ENCODE assay signal across 9 cellular contexts in genomic region chr10:93074597-93075368, GRCh38. TPM values are rescaled to one million over a fixed set of nuclear protein-coding genes. Genes with fewer than 3 reads are reported as not detected.
DNase-seq lines count a peak whose midpoint lies in the region; ATAC-seq and TF ChIP-seq lines count a peak whose summit lies in the region.
"Had no signal": no experiment of that assay in that cellular context is flagged by ENCODE, and none has a peak within 500 bp of the region (broad histone marks: within the 10 kb centered on the region; RNA-seq: fewer than 3 reads in every experiment).

No MANE protein-coding gene starts in this region.

- no peak overlapping the region for H3K27ac ChIP-seq in breast epithelium

- no peaks in the 10 kb centered on the region for H3K9me3 ChIP-seq in breast epithelium

- peaks cover 0 to 47% of the 10 kb centered on the region in 2 donors for H3K27me3 ChIP-seq in breast epithelium

- peak overlapping the region in 2 of 3 donors; percentile 42 to 78 for H3K27ac Mint-ChIP-seq in IgD-negative memory B cell
- H3K27ac Mint-ChIP-seq in natural killer cell treated with Interleukin-12 subunit alpha and Interleukin-12 subunit beta and Interleukin-15 and Interleukin-18, amount 100 ng/mL, for 72 hours: no peak overlapping the region

- peak overlapping the region in 2 of 3 donors; percentile 54 to 65 for H3K4me3 ChIP-seq in breast epithelium

- peaks cover 6 to 12% of the 10 kb centered on the region in 2 donors for H3K4me1 ChIP-seq in breast epithelium

- peaks cover 10 to 28% (median 22%) of the 10 kb centered on the region in 3 donors for H3K4me1 Mint-ChIP-seq in IgD-negative memory B cell
- peaks cover 10 to 11% of the 10 kb centered on the region in 2 donors for H3K4me1 Mint-ChIP-seq in natural killer cell treated with Interleukin-12 subunit alpha and Interleukin-12 subunit beta and Interleukin-15 and Interleukin-18, amount 100 ng/mL, for 72 hours (ENCODE audit: low read depth in 2 of 2)

- peaks cover 57% of the 10 kb centered on the region for H3K27me3 Mint-ChIP-seq in IgD-negative memory B cell
- H3K27me3 Mint-ChIP-seq in natural killer cell treated with Interleukin-12 subunit alpha and Interleukin-12 subunit beta and Interleukin-15 and Interleukin-18, amount 100 ng/mL, for 72 hours: peaks cover 41 to 58% of the 10 kb centered on the region in 2 donors

- TF ChIP-seq CTCF in breast epithelium (IDR thresholded peaks at IDR 0.05): no peak

- TF ChIP-seq POLR2A in breast epithelium (IDR thresholded peaks at IDR 0.05): no peak

- DNase-seq in COLO668 (lab: John Stamatoyannopoulos, UW; ENCODE audit: unreplicated experiment): peak; percentile 31
- peak in 1 of 2 donors; percentile 16 for DNase-seq in breast epithelium (ENCODE audit: low spot score in 2 of 2)
- DNase-seq in natural killer cell treated with Interleukin-12 subunit alpha and Interleukin-12 subunit beta and Interleukin-15 and Interleukin-18, amount 100 ng/mL, for 72 hours (ENCODE audit: low spot score): no peak
- DNase-seq in SW480 (ENCODE audit: low spot score): no peak
- DNase-seq in NCI-H345 treated with DMSO at 0.1 percent for 48 hours (lab: John Stamatoyannopoulos, UW; ENCODE audit: unreplicated experiment): no peak
- DNase-seq in C1 segment of cervical spinal cord (lab: John Stamatoyannopoulos, UW): no peak

- no peak for ATAC-seq in natural killer cell treated with Interleukin-12 subunit alpha and Interleukin-12 subunit beta and Interleukin-15 and Interleukin-18, amount 100 ng/mL, for 72 hours
- ATAC-seq in GM21737 (IDR thresholded peaks at IDR 0.05; ENCODE audit: unreplicated experiment): no peak

- H3K4me3 Mint-ChIP-seq in IgD-negative memory B cell: peak overlapping the region; percentile 75 to 95 (median 84)
- H3K4me3 Mint-ChIP-seq in natural killer cell treated with Interleukin-12 subunit alpha and Interleukin-12 subunit beta and Interleukin-15 and Interleukin-18, amount 100 ng/mL, for 72 hours: peak overlapping the region; percentile 56

- intact Hi-C loops in breast epithelium (cut with DNase I; ENCODE audit: low total_unique reads): no loop called here

- H3K9me3 Mint-ChIP-seq in IgD-negative memory B cell: no peaks in the 10 kb centered on the region
- no peaks in the 10 kb centered on the region for H3K9me3 Mint-ChIP-seq in natural killer cell treated with Interleukin-12 subunit alpha and Interleukin-12 subunit beta and Interleukin-15 and Interleukin-18, amount 100 ng/mL, for 72 hours

- no peaks in the 10 kb centered on the region for H3K36me3 ChIP-seq in breast epithelium

- H3K36me3 Mint-ChIP-seq in IgD-negative memory B cell: no peaks in the 10 kb centered on the region
- no peaks in the 10 kb centered on the region for H3K36me3 Mint-ChIP-seq in natural killer cell treated with Interleukin-12 subunit alpha and Interleukin-12 subunit beta and Interleukin-15 and Interleukin-18, amount 100 ng/mL, for 72 hours

RNA-seq across cellular contexts. Expression of gene CYP26A1, which starts 1.1 kb away (rescaled TPM):
- not detected for polyA plus RNA-seq in IgD-negative memory B cell
- 1 to 10 TPM in 1 of 3 donors, under 1 TPM in 1, not detected in 1; 0.33 to 2.3 TPM for total RNA-seq in breast epithelium
- not detected for total RNA-seq in natural killer cell treated with Interleukin-12 subunit alpha and Interleukin-12 subunit beta and Interleukin-15 and Interleukin-18, amount 100 ng/mL, for 72 hours
- total RNA-seq: myocyte had no signal

RNA-seq across cellular contexts. Expression of gene CYP26C1, which starts 14.2 kb away (rescaled TPM):
- not detected for polyA plus RNA-seq in IgD-negative memory B cell
- total RNA-seq in breast epithelium: under 1 TPM in 2 of 3 donors, not detected in 1; 0.15 to 0.16 TPM
- under 1 TPM in 1 of 2 donors, not detected in 1; 0.07 TPM for total RNA-seq in natural killer cell treated with Interleukin-12 subunit alpha and Interleukin-12 subunit beta and Interleukin-15 and Interleukin-18, amount 100 ng/mL, for 72 hours
- total RNA-seq: myocyte had no signal

Comparison
In these comparisons a context has a peak if more than half of its experiments do, and no peak if none do; other contexts are left out.
1. H3K27ac Mint-ChIP-seq: peak in IgD-negative memory B cell (2 of 3); none in natural killer cell treated with Interleukin-12 subunit alpha and Interleukin-12 subunit beta and Interleukin-15 and Interleukin-18, amount 100 ng/mL, for 72 hours (0 of 2).